Comparison of ENCODE assay signal across 14 cellular contexts in genomic region chr17:38325221-38325851, GRCh38. TPM values are rescaled to one million over a fixed set of nuclear protein-coding genes. Genes with fewer than 3 reads are reported as not detected.
A peak's percentile ranks its signal among the peaks of the same experiment; 100 is the strongest.
DNase-seq lines count a peak whose midpoint lies in the region; ATAC-seq and TF ChIP-seq lines count a peak whose summit lies in the region.
"Had no signal": no experiment of that assay in that cellular context is flagged by ENCODE, and none has a peak within 500 bp of the region (broad histone marks: within the 10 kb centered on the region; RNA-seq: fewer than 3 reads in every experiment).

No MANE protein-coding gene starts in this region.

- no peak overlapping the region for H3K4me3 Mint-ChIP-seq in activated CD8-positive, alpha-beta T cell treated with anti-CD3 and anti-CD28 coated beads for 36 hours
- no peak overlapping the region for H3K4me3 Mint-ChIP-seq in activated CD8-positive, alpha-beta T cell treated with anti-CD3 and anti-CD28 coated beads, Interleukin-2, amount 10 ng/mL, durations not matched to agents 7 days and 5 days
- H3K4me3 Mint-ChIP-seq in glutamatergic neuron (ENCODE audit: unreplicated experiment), result peak overlapping the region; percentile 60
- H3K4me3 Mint-ChIP-seq: IgD-negative memory B cell; T-helper 1 cell treated with Interleukin-12 subunit alpha and Interleukin-12 subunit beta and Interleukin-4 antibody, amounts not matched to agents 30 μg/mL and 1 μg/mL, for 36 hours had no signal

- peaks cover 19% of the 10 kb centered on the region for H3K36me3 Mint-ChIP-seq in activated CD8-positive, alpha-beta T cell treated with anti-CD3 and anti-CD28 coated beads for 36 hours (ENCODE audit: low read depth)
- peaks cover 14% of the 10 kb centered on the region for H3K36me3 Mint-ChIP-seq in activated CD8-positive, alpha-beta T cell treated with anti-CD3 and anti-CD28 coated beads, Interleukin-2, amount 10 ng/mL, durations not matched to agents 7 days and 5 days (ENCODE audit: low read depth)
- H3K36me3 Mint-ChIP-seq in glutamatergic neuron (ENCODE audit: unreplicated experiment), result no peaks in the 10 kb centered on the region
- peaks cover 0 to 5% of the 10 kb centered on the region in 2 donors for H3K36me3 Mint-ChIP-seq in activated naive CD4-positive, alpha-beta T cell treated with anti-CD3 and anti-CD28 coated beads, Interleukin-2, amount 50 U/mL, for 72 hours

- WGBS in spleen, 5 donors, result 33 to 47% (median 36%) methylated on average over 5 of the region's 5 CpGs

- intact Hi-C loops in activated CD8-positive, alpha-beta T cell treated with anti-CD3 and anti-CD28 coated beads for 36 hours (cut with micrococcal nuclease), result no loop called here
- intact Hi-C loops in spleen (cut with DNase I; ENCODE audit: low total_unique reads), result no loop called here

- CTCF ChIA-PET in activated CD8-positive, alpha-beta T cell treated with anti-CD3 and anti-CD28 coated beads for 36 hours (lab: Charles Lee), result interaction anchor here (0.7 to 3.8 kb wide), 4 partner anchors 8 to 212 kb away, joined by 3 to 49 read pairs (median 10); no protein-coding TSS in a partner anchor
- CTCF ChIA-PET in activated CD8-positive, alpha-beta T cell treated with anti-CD3 and anti-CD28 coated beads, Interleukin-2, amount 10 ng/mL, durations not matched to agents 7 days and 5 days (lab: Charles Lee), result interaction anchor here (0.7 to 6.5 kb wide), 3 partner anchors 9 to 24 kb away, joined by 3 to 33 read pairs (median 13); no protein-coding TSS in a partner anchor

- DNase-seq in activated CD8-positive, alpha-beta T cell treated with anti-CD3 and anti-CD28 coated beads for 36 hours, result no peak
- DNase-seq in activated CD8-positive, alpha-beta T cell treated with anti-CD3 and anti-CD28 coated beads, Interleukin-2, amount 10 ng/mL, durations not matched to agents 7 days and 5 days, result no peak
- DNase-seq in SK-N-MC (ENCODE audit: low read depth, low spot score) (no peak), glutamatergic neuron (no peak), spleen (peak; percentile 12), NCI-H1417 treated with DMSO at 0.1 percent for 48 hours (lab: John Stamatoyannopoulos, UW) (no peak), NCI-H446 treated with DMSO at 0.1 percent for 48 hours (lab: John Stamatoyannopoulos, UW) (no peak)
- DNase-seq in activated naive CD4-positive, alpha-beta T cell treated with anti-CD3 and anti-CD28 coated beads, Interleukin-2, amount 50 U/mL, for 72 hours (ENCODE audit: low spot score in 2 of 2), result no peak
- DNase-seq: activated T-cell treated with anti-CD3 and anti-CD28 coated beads, Interleukin-2, amount 50 U/mL, for 1 hour; NCI-H524 had no signal

- peaks cover 7% of the 10 kb centered on the region for H3K4me1 Mint-ChIP-seq in activated CD8-positive, alpha-beta T cell treated with anti-CD3 and anti-CD28 coated beads for 36 hours (ENCODE audit: low read depth)
- H3K4me1 Mint-ChIP-seq in activated CD8-positive, alpha-beta T cell treated with anti-CD3 and anti-CD28 coated beads, Interleukin-2, amount 10 ng/mL, durations not matched to agents 7 days and 5 days (ENCODE audit: low read depth), result peaks cover 12% of the 10 kb centered on the region
- peaks cover 16% of the 10 kb centered on the region for H3K4me1 Mint-ChIP-seq in glutamatergic neuron (ENCODE audit: low read depth, unreplicated experiment)

- H3K9ac ChIP-seq in SK-N-MC (ENCODE audit: insufficient read length), result no peak overlapping the region

- peak overlapping the region; percentile 68 for H3K27ac Mint-ChIP-seq in activated CD8-positive, alpha-beta T cell treated with anti-CD3 and anti-CD28 coated beads for 36 hours
- H3K27ac Mint-ChIP-seq in activated CD8-positive, alpha-beta T cell treated with anti-CD3 and anti-CD28 coated beads, Interleukin-2, amount 10 ng/mL, durations not matched to agents 7 days and 5 days, result no peak overlapping the region
- H3K27ac Mint-ChIP-seq in glutamatergic neuron (ENCODE audit: unreplicated experiment), result peak overlapping the region; percentile 59
- peak overlapping the region in 1 of 2 donors; percentile 67 for H3K27ac Mint-ChIP-seq in activated naive CD4-positive, alpha-beta T cell treated with anti-CD3 and anti-CD28 coated beads, Interleukin-2, amount 50 U/mL, for 72 hours
- H3K27ac Mint-ChIP-seq: T-helper 1 cell treated with Interleukin-12 subunit alpha and Interleukin-12 subunit beta and Interleukin-4 antibody, amounts not matched to agents 30 μg/mL and 1 μg/mL, for 36 hours had no signal

- no peaks in the 10 kb centered on the region for H3K9me3 ChIP-seq in SK-N-MC (ENCODE audit: low read depth, low read length)
- no peaks in the 10 kb centered on the region for H3K9me3 ChIP-seq in spleen
- H3K9me3 ChIP-seq: vagina had no signal

- H3K9me3 Mint-ChIP-seq in activated CD8-positive, alpha-beta T cell treated with anti-CD3 and anti-CD28 coated beads for 36 hours, result no peaks in the 10 kb centered on the region
- H3K9me3 Mint-ChIP-seq in activated CD8-positive, alpha-beta T cell treated with anti-CD3 and anti-CD28 coated beads, Interleukin-2, amount 10 ng/mL, durations not matched to agents 7 days and 5 days (ENCODE audit: insufficient read depth), result no peaks in the 10 kb centered on the region
- H3K9me3 Mint-ChIP-seq in glutamatergic neuron (ENCODE audit: unreplicated experiment), result peaks cover 2% of the 10 kb centered on the region
- no peaks in the 10 kb centered on the region for H3K9me3 Mint-ChIP-seq in activated naive CD4-positive, alpha-beta T cell treated with anti-CD3 and anti-CD28 coated beads, Interleukin-2, amount 50 U/mL, for 72 hours
- H3K9me3 Mint-ChIP-seq: IgD-negative memory B cell; T-helper 1 cell treated with Interleukin-12 subunit alpha and Interleukin-12 subunit beta and Interleukin-4 antibody, amounts not matched to agents 30 μg/mL and 1 μg/mL, for 36 hours had no signal

- no peaks in the 10 kb centered on the region for H3K27me3 ChIP-seq in spleen (replicated peaks in 1 of 7)
- H3K27me3 ChIP-seq: vagina had no signal

- ATAC-seq in activated CD8-positive, alpha-beta T cell treated with anti-CD3 and anti-CD28 coated beads for 36 hours, result no peak
- ATAC-seq in activated CD8-positive, alpha-beta T cell treated with anti-CD3 and anti-CD28 coated beads, Interleukin-2, amount 10 ng/mL, durations not matched to agents 7 days and 5 days, result no peak
- no peak for ATAC-seq in activated naive CD4-positive, alpha-beta T cell treated with anti-CD3 and anti-CD28 coated beads, Interleukin-2, amount 50 U/mL, for 72 hours

- peaks cover 0 to 26% (median 13%) of the 10 kb centered on the region in 6 donors for H3K4me1 ChIP-seq in spleen
- H3K4me1 ChIP-seq: vagina had no signal

- POLR2A ChIA-PET in activated CD8-positive, alpha-beta T cell treated with anti-CD3 and anti-CD28 coated beads for 36 hours (lab: Charles Lee), result interaction anchor here (1.1 kb wide), 1 partner anchor 89 kb away, joined by 5 read pairs; no protein-coding TSS in a partner anchor
- POLR2A ChIA-PET in activated CD8-positive, alpha-beta T cell treated with anti-CD3 and anti-CD28 coated beads, Interleukin-2, amount 10 ng/mL, durations not matched to agents 7 days and 5 days (lab: Charles Lee), result interaction anchor here (0.8 to 1.0 kb wide), 2 partner anchors 28 to 29 kb away, joined by 3 to 4 read pairs; partner anchors contain the start of gene MRPL45

- no peak overlapping the region for H3K4me3 ChIP-seq in SK-N-MC
- H3K4me3 ChIP-seq in spleen, result no peak overlapping the region
- H3K4me3 ChIP-seq: vagina had no signal

- peaks cover 16% of the 10 kb centered on the region for H3K36me3 ChIP-seq in SK-N-MC (ENCODE audit: insufficient read depth, low read length)
- H3K36me3 ChIP-seq in spleen, result peaks cover 0 to 39% (median 26%) of the 10 kb centered on the region in 6 donors

- H3K27me3 Mint-ChIP-seq in activated CD8-positive, alpha-beta T cell treated with anti-CD3 and anti-CD28 coated beads for 36 hours, result no peaks in the 10 kb centered on the region
- H3K27me3 Mint-ChIP-seq in activated CD8-positive, alpha-beta T cell treated with anti-CD3 and anti-CD28 coated beads, Interleukin-2, amount 10 ng/mL, durations not matched to agents 7 days and 5 days (ENCODE audit: low read depth), result no peaks in the 10 kb centered on the region
- H3K27me3 Mint-ChIP-seq in glutamatergic neuron (ENCODE audit: unreplicated experiment), result peaks cover 2% of the 10 kb centered on the region

- no peak for TF ChIP-seq POLR2A in spleen (IDR thresholded peaks at IDR 0.05)

- H3K27ac ChIP-seq in SK-N-MC (0 out of 2 replicates have a peak overlapping the region, but pooled peaks have one; percentile 4), spleen (no peak overlapping the region)
- H3K27ac ChIP-seq: vagina had no signal

- no peak for TF ChIP-seq CTCF in activated CD8-positive, alpha-beta T cell treated with anti-CD3 and anti-CD28 coated beads for 36 hours (IDR thresholded peaks at IDR 0.05)
- TF ChIP-seq CTCF in glutamatergic neuron (IDR thresholded peaks at IDR 0.05; ENCODE audit: partially characterized antibody, unreplicated experiment), result no peak
- no peak for TF ChIP-seq CTCF in spleen (IDR thresholded peaks at IDR 0.05 in 8 of 11, conservative IDR thresholded peaks at IDR 0.05 in 3 of 11)

RNA-seq across cellular contexts. Expression of gene GPR179, which starts 18.4 kb away (rescaled TPM):
- under 1 TPM in 1 of 2 experiments, not detected in 1; 0.07 TPM for total RNA-seq in activated CD8-positive, alpha-beta T cell treated with anti-CD3 and anti-CD28 coated beads for 36 hours
- total RNA-seq in activated CD8-positive, alpha-beta T cell treated with anti-CD3 and anti-CD28 coated beads, Interleukin-2, amount 10 ng/mL, durations not matched to agents 7 days and 5 days, result under 1 TPM in 1 of 2 experiments, not detected in 1; 0.08 TPM
- total RNA-seq in glutamatergic neuron (ENCODE audit: unreplicated experiment), result 0.07 TPM
- total RNA-seq in spleen, result under 1 TPM in 4 of 7 donors, not detected in 3; 0.03 to 0.17 (median 0.06) TPM
- polyA plus RNA-seq in spleen, result under 1 TPM in 1 of 3 donors, not detected in 2; 0.03 TPM
- total RNA-seq in activated naive CD4-positive, alpha-beta T cell treated with anti-CD3 and anti-CD28 coated beads, Interleukin-2, amount 50 U/mL, for 72 hours, result under 1 TPM; 0.02 to 0.04 TPM
- total RNA-seq: dermis microvascular lymphatic vessel endothelial cell, vagina had no signal
- polyA plus RNA-seq: IgD-negative memory B cell had no signal

RNA-seq across cellular contexts. Expression of gene SOCS7, which starts 26.3 kb away (rescaled TPM):
- total RNA-seq in activated CD8-positive, alpha-beta T cell treated with anti-CD3 and anti-CD28 coated beads for 36 hours, result 10 to 100 TPM; 18.0 to 18.9 TPM
- 10 to 100 TPM; 13.0 to 15.3 TPM for total RNA-seq in activated CD8-positive, alpha-beta T cell treated with anti-CD3 and anti-CD28 coated beads, Interleukin-2, amount 10 ng/mL, durations not matched to agents 7 days and 5 days
- total RNA-seq in glutamatergic neuron (ENCODE audit: unreplicated experiment) (33.3 TPM), spleen (10 to 100 TPM in 5 of 7 donors, 1 to 10 TPM in 2; 8.7 to 20.2 (median 12.0) TPM)
- polyA plus RNA-seq in spleen, result 1 to 10 TPM; 1.2 to 4.4 (median 1.2) TPM
- total RNA-seq in activated naive CD4-positive, alpha-beta T cell treated with anti-CD3 and anti-CD28 coated beads, Interleukin-2, amount 50 U/mL, for 72 hours, result 10 to 100 TPM; 20.8 to 24.1 TPM

RNA-seq across cellular contexts. Expression of gene MRPL45, which starts 28.4 kb away (rescaled TPM):
- total RNA-seq in activated CD8-positive, alpha-beta T cell treated with anti-CD3 and anti-CD28 coated beads for 36 hours, result 10 to 100 TPM; 54.3 to 54.6 TPM
- 10 to 100 TPM; 25.8 to 26.3 TPM for total RNA-seq in activated CD8-positive, alpha-beta T cell treated with anti-CD3 and anti-CD28 coated beads, Interleukin-2, amount 10 ng/mL, durations not matched to agents 7 days and 5 days
- total RNA-seq in glutamatergic neuron (ENCODE audit: unreplicated experiment) (34.0 TPM), spleen (10 to 100 TPM; 17.4 to 25.5 (median 19.3) TPM)
- polyA plus RNA-seq in spleen, result 10 to 100 TPM; 17.8 to 25.6 (median 24.1) TPM
- 10 to 100 TPM; 64.6 to 72.3 TPM for total RNA-seq in activated naive CD4-positive, alpha-beta T cell treated with anti-CD3 and anti-CD28 coated beads, Interleukin-2, amount 50 U/mL, for 72 hours
